21 cellular contexts compared by ENCODE assay signal in the genomic region with DNA sequence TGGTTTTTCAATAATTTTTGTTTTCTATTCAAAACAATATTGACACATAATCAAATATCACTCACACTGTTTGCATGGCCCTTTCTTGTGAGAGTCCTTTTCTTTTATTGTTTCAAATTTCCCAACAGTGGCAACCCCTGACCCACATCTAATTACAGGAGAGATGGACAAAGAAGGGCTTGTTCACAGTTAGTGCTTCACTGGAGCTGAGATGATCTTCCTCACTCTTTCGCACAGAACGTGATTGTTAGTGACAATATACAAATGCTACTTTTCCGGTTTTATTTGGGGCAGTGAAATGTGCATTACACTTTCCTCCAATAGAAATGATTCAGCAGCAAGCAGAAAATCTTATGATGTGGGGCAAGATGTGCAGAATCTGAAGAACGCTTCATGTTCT.
"Had no signal": no experiment of that assay in that cellular context is flagged by ENCODE, and none has a peak within 500 bp of the region (broad histone marks: within the 10 kb centered on the region; RNA-seq: fewer than 3 reads in every experiment).

No MANE protein-coding gene starts in this region.

- H2AFZ ChIP-seq: parathyroid adenoma had no signal

- ATAC-seq: foreskin keratinocyte; heart left ventricle; naive thymus-derived CD4-positive, alpha-beta T cell; psoas muscle; stimulated activated naive B cell treated with anti-CD40 and anti-IgM and Interleukin-4, amounts not matched to agents 10 μg/mL and 1 μg/mL and 100 μg/mL, for 72 hours; stimulated activated naive CD8-positive, alpha-beta T cell treated with anti-CD3 and anti-CD28 coated beads, Interleukin-15, amount 100 ng/mL, for 72 hours had no signal

- H3K9me3 ChIP-seq: psoas muscle, testis, uterus had no signal

- H3K4me1 ChIP-seq: foreskin keratinocyte, heart left ventricle, parathyroid adenoma, psoas muscle, sigmoid colon, testis, uterus had no signal

- H3K27ac ChIP-seq: coronary artery, foreskin keratinocyte, heart left ventricle, parathyroid adenoma, psoas muscle, sigmoid colon, skin epidermis, testis, uterus had no signal

- DNase-seq: effector CD4-positive, alpha-beta T cell; endodermal cell; erythroblast; foreskin keratinocyte; heart left ventricle; hippocampal formation; kidney glomerular epithelial cell; naive thymus-derived CD4-positive, alpha-beta T cell; nephron progenitor cell; psoas muscle; sigmoid colon; stimulated activated CD4-positive, alpha-beta T cell treated with anti-CD3 and anti-CD28 coated beads, Interleukin-2, amount 100 ng/mL, for 24 hours; stimulated activated CD4-positive, alpha-beta T cell treated with anti-CD3 and anti-CD28 coated beads, Interleukin-4, amount 100 ng/mL, for 4 hours; stimulated activated naive B cell treated with anti-CD40 and anti-IgM and Interleukin-4, amounts not matched to agents 10 μg/mL and 1 μg/mL and 100 μg/mL, for 72 hours; stimulated activated naive CD8-positive, alpha-beta T cell treated with anti-CD3 and anti-CD28 coated beads, Interleukin-15, amount 100 ng/mL, for 72 hours; testis; trophoblast cell; uterus had no signal

- H3K79me2 ChIP-seq: parathyroid adenoma had no signal

- H3K4me3 ChIP-seq: coronary artery, heart left ventricle, psoas muscle, sigmoid colon, skin epidermis, testis, uterus had no signal

- H3K36me3 ChIP-seq: heart left ventricle, sigmoid colon, uterus had no signal

- H3K27me3 ChIP-seq: foreskin keratinocyte, heart left ventricle, sigmoid colon, testis, uterus had no signal
